In genomic region chr4:83664071-83664470, GRCh38 we compare ENCODE assay signal across 9 cellular contexts.
"Had no signal": no experiment of that assay in that cellular context is flagged by ENCODE, and none has a peak within 500 bp of the region (broad histone marks: within the 10 kb centered on the region; RNA-seq: fewer than 3 reads in every experiment).

No MANE protein-coding gene starts in this region.

- H3K9me3 ChIP-seq: HAP-1 had no signal

- H3K9ac ChIP-seq: GM23248 had no signal

- DNase-seq: GM23248, H7, HFFc6, KBM-7 had no signal

- H3K9me3 Mint-ChIP-seq: HFFc6 had no signal

- H3K27ac Mint-ChIP-seq: HFFc6, IgD-negative memory B cell had no signal

- H3K27ac ChIP-seq: GM23248, HL-60 had no signal

- H3K36me3 Mint-ChIP-seq: IgD-negative memory B cell had no signal

- H3K36me3 ChIP-seq: HAP-1 had no signal

- ATAC-seq: HCT116, HepG2 had no signal

- H3K4me3 Mint-ChIP-seq: HFFc6, IgD-negative memory B cell had no signal

- H3K4me3 ChIP-seq: GM23248, HAP-1 had no signal

- FAIRE-seq: HepG2 had no signal
